In genomic region chr2:96064760-96065159, GRCh38 we compare ENCODE assay signal across 12 cellular contexts. TPM values are rescaled to one million over a fixed set of nuclear protein-coding genes. Genes with fewer than 3 reads are reported as not detected.
DNase-seq lines count a peak whose midpoint lies in the region; ATAC-seq, FAIRE-seq and TF ChIP-seq lines count a peak whose summit lies in the region.
"Not testable (repeated sequence)": the region's sequence is repeated elsewhere in the genome, so short reads cannot be mapped to it uniquely, and the experiment has no call there.
"Had no signal": no experiment of that assay in that cellular context is flagged by ENCODE, and none has a peak within 500 bp of the region (broad histone marks: within the 10 kb centered on the region; RNA-seq: fewer than 3 reads in every experiment).

No MANE protein-coding gene starts in this region.

- intact Hi-C loops in IMR-90 (cut with micrococcal nuclease); K562 (cut with micrococcal nuclease): not testable (repeated sequence)
- intact Hi-C loops in HepG2 (cut with micrococcal nuclease; ENCODE audit: unreplicated experiment): loop anchor here (10.0 kb wide), 1 partner anchor 50 kb away; the partner anchor contains the start of gene ADRA2B

- not testable (repeated sequence) for ATAC-seq in IMR-90 (ENCODE audit: low read depth); K562; HepG2

- peak overlapping the region; percentile 0 for H2BK5ac ChIP-seq in IMR-90 (ENCODE audit: low read depth, low read length, poor library complexity, severe bottlenecking)

- dilution Hi-C loops in IMR-90 (cut with HindIII; ENCODE audit: low sequenced_read_pairs, unreplicated experiment): not testable (repeated sequence)

- not testable (repeated sequence) for H3K4me2 ChIP-seq in IMR-90 (ENCODE audit: low read depth, low read length); K562 (ENCODE audit: insufficient read depth, low read length); HepG2 (ENCODE audit: low read depth, low read length)

- not testable (repeated sequence) for H4K8ac ChIP-seq in IMR-90 (ENCODE audit: low read depth in 2 of 2, low read length in 2 of 2)

- POLR2A ChIA-PET in IMR-90 (lab: Charles Lee; ENCODE audit: unreplicated experiment); K562 (lab: Yijun Ruan, JAX); HepG2 (lab: Yijun Ruan, JAX): not testable (repeated sequence)

- not testable (repeated sequence) for TF ChIP-seq EP300 in K562 (IDR thresholded peaks at IDR 0.05; ENCODE audit: low read length); HepG2 (IDR thresholded peaks at IDR 0.05; ENCODE audit: low read depth in 2 of 2, low read length in 2 of 2); HepG2 (CRISPR knock-in tag; IDR thresholded peaks at IDR 0.05; ENCODE audit: borderline replicate concordance)

- not testable (repeated sequence) for H4K5ac ChIP-seq in IMR-90 (ENCODE audit: low read depth, low read length)

- not testable (repeated sequence) for H3K79me2 ChIP-seq in K562 (ENCODE audit: control insufficient read depth, insufficient read depth, low read length); HepG2 (ENCODE audit: insufficient read depth, low read length)

- H3K23ac ChIP-seq in IMR-90 (ENCODE audit: low read depth, low read length): not testable (repeated sequence)

- not testable (repeated sequence) for H4K20me1 ChIP-seq in IMR-90 (ENCODE audit: insufficient read depth, low read length); K562 (replicated peaks; ENCODE audit: control insufficient read depth, insufficient read depth, low read length); HepG2 (ENCODE audit: insufficient read depth, low read length)

- not testable (repeated sequence) for H3K56ac ChIP-seq in IMR-90 (ENCODE audit: extremely low read depth, insufficient read depth, low read length)

- BruUV-seq in IMR-90 (replicated peaks; lab: Mats Ljungman, UMichigan); K562 (replicated peaks; lab: Mats Ljungman, UMichigan); HepG2 (replicated peaks; lab: Mats Ljungman, UMichigan): not testable (repeated sequence)

- not testable (repeated sequence) for H3K9me3 ChIP-seq in IMR-90 (ENCODE audit: control insufficient read depth, insufficient read depth, low read length); K562 (replicated peaks; ENCODE audit: control insufficient read depth, insufficient read depth, low read depth, low read length); HepG2 (ENCODE audit: low read length)

- not testable (repeated sequence) for DNase-seq in IMR-90; K562 (ENCODE audit: extremely low read depth in 1 of 4, low spot score in 3 of 4); HepG2 (ENCODE audit: low spot score); urothelium cell line (ENCODE audit: low spot score)

- H3K18ac ChIP-seq in IMR-90 (ENCODE audit: low read depth, low read length): not testable (repeated sequence)

- not testable (repeated sequence) for FAIRE-seq in K562 (lab: Jason Lieb, UNC); HepG2 (lab: Jason Lieb, UNC)
- peak; percentile 98 for FAIRE-seq in urothelium cell line (lab: Jason Lieb, UNC)

- H2AK9ac ChIP-seq in IMR-90 (replicated peaks; ENCODE audit: low read depth, low read length, poor library complexity): not testable (repeated sequence)

- not testable (repeated sequence) for H2BK15ac ChIP-seq in IMR-90 (ENCODE audit: low read depth, low read length)

- in situ Hi-C loops in IMR-90 (cut with MboI; ENCODE audit: low sequenced_read_pairs) (loop anchor here (25.0 kb wide), 1 partner anchor 1598 kb away; the partner anchor contains the start of genes ACTR1B and C2orf92), K562 (cut with MboI) (loop anchor here (5.0 kb wide), 1 partner anchor 1553 kb away; no protein-coding TSS in a partner anchor), HepG2 (cut with HindIII; ENCODE audit: extremely low pct_ligation_motif_present, low pct_unique_long_range_greater_than_20kb) (loop anchor here (25.0 kb wide), 1 partner anchor 1598 kb away; the partner anchor contains the start of genes ACTR1B and C2orf92)

- not testable (repeated sequence) for H3K4me3 ChIP-seq in IMR-90 (ENCODE audit: insufficient read depth, low read depth, low read length); K562; HepG2 (replicated peaks in 1 of 3; ENCODE audit: insufficient read depth in 1 of 3, low read depth in 2 of 3, low read length in 3 of 3)

- H3K4ac ChIP-seq in IMR-90 (ENCODE audit: low read depth, low read length): not testable (repeated sequence)

- not testable (repeated sequence) for H3K27ac ChIP-seq in IMR-90 (ENCODE audit: insufficient read depth, low read length); K562 (ENCODE audit: extremely low read depth, low read depth, low read length); HepG2 (ENCODE audit: extremely low read length, insufficient read depth, low read length)

- H4K91ac ChIP-seq in IMR-90 (ENCODE audit: insufficient read depth, low read depth, low read length): not testable (repeated sequence)

- not testable (repeated sequence) for TF ChIP-seq POLR2A in IMR-90 (IDR thresholded peaks at IDR 0.05; ENCODE audit: low read depth, low read length); K562 (conservative IDR thresholded peaks at IDR 0.05); HepG2 (IDR thresholded peaks at IDR 0.05; ENCODE audit: insufficient read depth in 1 of 2, low read depth in 2 of 2, low read length in 2 of 2)

- TF ChIP-seq RAD21 in IMR-90 (IDR thresholded peaks at IDR 0.05; ENCODE audit: low read length); K562 (CRISPR knock-in tag; conservative IDR thresholded peaks at IDR 0.05 in 1 of 2, IDR thresholded peaks at IDR 0.05 in 1 of 2); HepG2 (CRISPR knock-in tag; IDR thresholded peaks at IDR 0.05): not testable (repeated sequence)

- not testable (repeated sequence) for H3K14ac ChIP-seq in IMR-90 (replicated peaks; ENCODE audit: low read depth, low read length)

- H2AK5ac ChIP-seq in IMR-90 (ENCODE audit: low read depth, low read length): not testable (repeated sequence)

- not testable (repeated sequence) for H3K79me1 ChIP-seq in IMR-90 (ENCODE audit: low read depth in 1 of 2, low read length in 2 of 2)

- H3K9me1 ChIP-seq in IMR-90 (ENCODE audit: insufficient read depth, low read length); K562 (ENCODE audit: control insufficient read depth, insufficient read depth, low read length): not testable (repeated sequence)

- H2BK20ac ChIP-seq in IMR-90 (ENCODE audit: low read depth, low read length): not testable (repeated sequence)

- H3K4me1 ChIP-seq in IMR-90 (ENCODE audit: control insufficient read depth, insufficient read depth, low read length); K562 (replicated peaks in 1 of 2; ENCODE audit: control insufficient read depth in 2 of 2, insufficient read depth in 2 of 2, low read length in 2 of 2): not testable (repeated sequence)
- peaks cover 82% of the 10 kb centered on the region for H3K4me1 ChIP-seq in HepG2 (ENCODE audit: insufficient read depth, low read length)

- not testable (repeated sequence) for TF ChIP-seq CTCF in IMR-90 (conservative IDR thresholded peaks at IDR 0.05; ENCODE audit: low read depth, low read length); K562 (IDR thresholded peaks at IDR 0.05 in 2 of 3, conservative IDR thresholded peaks at IDR 0.05 in 1 of 3; ENCODE audit: insufficient read depth in 2 of 3, low read depth in 1 of 3, low read length in 3 of 3); HepG2 (CRISPR knock-in tag; IDR thresholded peaks at IDR 0.05)

- H3K36me3 ChIP-seq in IMR-90 (ENCODE audit: control insufficient read depth, insufficient read depth, low read length); K562 (ENCODE audit: control insufficient read depth, insufficient read depth, low read length); HepG2 (replicated peaks in 1 of 2; ENCODE audit: control insufficient read depth in 1 of 2, insufficient read depth in 2 of 2, low read length in 2 of 2): not testable (repeated sequence)

- H2BK120ac ChIP-seq in IMR-90 (ENCODE audit: low read depth, low read length): not testable (repeated sequence)

- not testable (repeated sequence) for H2AFZ ChIP-seq in IMR-90 (replicated peaks; ENCODE audit: low read length, poor library complexity); K562 (ENCODE audit: low read depth, low read length); HepG2 (ENCODE audit: low read length)

- CTCF ChIA-PET in IMR-90 (lab: Yijun Ruan, JAX); K562 (lab: Yijun Ruan, JAX; ENCODE audit: low intra/inter-chr PET ratio); HepG2 (lab: Yijun Ruan, JAX; ENCODE audit: low intra/inter-chr PET ratio, low total read pairs): not testable (repeated sequence)

- not testable (repeated sequence) for H3K9ac ChIP-seq in IMR-90 (ENCODE audit: low read depth, low read length); K562 (ENCODE audit: insufficient read depth in 1 of 2, low read depth in 2 of 2, low read length in 2 of 2); HepG2 (ENCODE audit: insufficient read depth, low read depth, low read length)

- H3K27me3 ChIP-seq in IMR-90 (ENCODE audit: control insufficient read depth, insufficient read depth, low read length): peaks cover 13% of the 10 kb centered on the region
- not testable (repeated sequence) for H3K27me3 ChIP-seq in K562 (ENCODE audit: control insufficient read depth in 2 of 2, insufficient read depth in 2 of 2, low read length in 2 of 2); HepG2 (ENCODE audit: control insufficient read depth in 1 of 2, insufficient read depth in 2 of 2, low read length in 2 of 2)

RNA-seq across cellular contexts. Expression of gene GPAT2, which starts 30.0 kb away (rescaled TPM):
- total RNA-seq in IMR-90 (2012; rRNA removed): 0.28 and 0.36 TPM in 2 replicates
- polyA plus RNA-seq in IMR-90 (2012; rRNA removed): 0.53 and 0.57 TPM in 2 replicates
- 0.36 TPM in 2 replicates for polyA plus RNA-seq in IMR-90 (2012; cell fraction: cytosol; rRNA removed)
- 0.88 and 2.4 TPM in 2 replicates for polyA plus RNA-seq in IMR-90 (2012; cell fraction: nucleus; rRNA removed; ENCODE audit: low replicate concordance)
- 0.12 TPM in 2 replicates for total RNA-seq in K562 (2011; cell fraction: chromatin; rRNA removed; ENCODE audit: low replicate concordance)
- under 0.01 and 0.39 TPM in 2 replicates for total RNA-seq in K562 (2011; cell fraction: nucleolus; rRNA removed)
- not detected in 2 replicates for total RNA-seq in K562 (2011; cell fraction: nucleoplasm; rRNA removed)
- 0.14 and 0.33 TPM in 2 replicates for total RNA-seq in K562 (2014; rRNA removed)
- not detected in 2 replicates for total RNA-seq in K562 (2014; rRNA removed; fragmentation: Illumina TruSeq; extraction: Trizol)
- total RNA-seq in K562 (2015; rRNA removed; fragmentation: Illumina TruSeq; extraction: Trizol): 0.11 and 0.38 TPM in 2 replicates
- 0.33 and 0.94 TPM in 2 replicates for total RNA-seq in K562 (2021)
- not detected in 2 replicates for polyA plus RNA-seq in K562 (2011; rRNA removed)
- polyA plus RNA-seq in K562 (2011; cell fraction: cytosol; rRNA removed): 0.03 and 0.25 TPM in 2 replicates
- polyA plus RNA-seq in K562 (2011; cell fraction: nucleus; rRNA removed): 0.34 and 0.55 TPM in 2 replicates
- 0.33 and 1.1 TPM in 2 replicates for polyA plus RNA-seq in K562 (2012)
- 0.30 TPM in 2 replicates for polyA plus RNA-seq in K562 (2014; fragmentation: Illumina TruSeq; extraction: Trizol)
- polyA plus RNA-seq in K562 (2014; fragmentation: Nextera tagmentation; extraction: Ambion mirVana): under 1 TPM in 1 of 2 experiments, not detected in 1; 0.01 TPM
- 0.42 and 1.2 TPM in 2 replicates for polyA plus RNA-seq in K562 (2014; rRNA removed)
- polyA minus RNA-seq in K562 (2011; rRNA and poly(A)+ RNA removed): not detected in 2 replicates
- not detected in 2 replicates for polyA minus RNA-seq in K562 (2011; cell fraction: cytosol; rRNA and poly(A)+ RNA removed)
- 0.11 and 0.94 TPM in 2 replicates for polyA minus RNA-seq in K562 (2011; cell fraction: nucleus; rRNA and poly(A)+ RNA removed)
- total RNA-seq in HepG2 (2016; rRNA removed; fragmentation: Illumina TruSeq; extraction: Trizol): not detected in 2 replicates
- total RNA-seq in HepG2 (2016; cell fraction: cytosol; rRNA removed; fragmentation: Illumina TruSeq; extraction: Trizol; ENCODE audit: low read depth): not detected in 2 replicates
- not detected in 2 replicates for total RNA-seq in HepG2 (2016; cell fraction: insoluble cytoplasmic fraction; rRNA removed; fragmentation: Illumina TruSeq; extraction: Trizol)
- not detected in 2 replicates for total RNA-seq in HepG2 (2016; cell fraction: membrane; rRNA removed; fragmentation: Illumina TruSeq; extraction: Trizol)
- total RNA-seq in HepG2 (2016; cell fraction: nucleus; rRNA removed; fragmentation: Illumina TruSeq; extraction: Trizol): not detected in 2 replicates
- not detected in 2 replicates for polyA plus RNA-seq in HepG2 (2011; rRNA removed)
- polyA plus RNA-seq in HepG2 (2011; cell fraction: cytosol; rRNA removed): not detected in 2 replicates
- not detected in 2 replicates for polyA plus RNA-seq in HepG2 (2011; cell fraction: nucleus; rRNA removed)
- not detected in 2 replicates for polyA plus RNA-seq in HepG2 (2012)
- polyA plus RNA-seq in HepG2 (2016; cell fraction: cytosol; fragmentation: Illumina TruSeq; extraction: Trizol; ENCODE audit: low read depth): not detected in 2 replicates
- polyA plus RNA-seq in HepG2 (2016; cell fraction: insoluble cytoplasmic fraction; fragmentation: Illumina TruSeq; extraction: Trizol; ENCODE audit: low read depth): not detected in 2 replicates
- polyA plus RNA-seq in HepG2 (2016; cell fraction: membrane; fragmentation: Illumina TruSeq; extraction: Trizol; ENCODE audit: low read depth): not detected in 2 replicates
- polyA plus RNA-seq in HepG2 (2016; cell fraction: nucleus; fragmentation: Illumina TruSeq; extraction: Trizol; ENCODE audit: insufficient read depth, low read depth): not detected in 2 replicates
- polyA minus RNA-seq in HepG2 (2011; rRNA and poly(A)+ RNA removed; ENCODE audit: low replicate concordance): not detected in 2 replicates
- polyA minus RNA-seq in HepG2 (2011; cell fraction: cytosol; rRNA and poly(A)+ RNA removed): not detected in 2 replicates
- not detected in 2 replicates for polyA minus RNA-seq in HepG2 (2011; cell fraction: nucleus; rRNA and poly(A)+ RNA removed)
- total RNA-seq: A673, Daoy, G401 had no signal

RNA-seq across cellular contexts. Expression of gene ADRA2B, which starts 51.6 kb away (rescaled TPM):
- not detected in 2 replicates for total RNA-seq in IMR-90 (2012; rRNA removed)
- polyA plus RNA-seq in IMR-90 (2012; rRNA removed): not detected in 2 replicates
- polyA plus RNA-seq in IMR-90 (2012; cell fraction: cytosol; rRNA removed): not detected in 2 replicates
- 0.17 and 0.40 TPM in 2 replicates for polyA plus RNA-seq in IMR-90 (2012; cell fraction: nucleus; rRNA removed; ENCODE audit: low replicate concordance)
- 0.07 and 0.11 TPM in 2 replicates for total RNA-seq in K562 (2011; cell fraction: chromatin; rRNA removed; ENCODE audit: low replicate concordance)
- 0.13 and 0.17 TPM in 2 replicates for total RNA-seq in K562 (2011; cell fraction: nucleolus; rRNA removed)
- total RNA-seq in K562 (2011; cell fraction: nucleoplasm; rRNA removed): not detected in 2 replicates
- total RNA-seq in K562 (2014; rRNA removed): not detected in 2 replicates
- not detected in 2 replicates for total RNA-seq in K562 (2014; rRNA removed; fragmentation: Illumina TruSeq; extraction: Trizol)
- not detected in 2 replicates for total RNA-seq in K562 (2015; rRNA removed; fragmentation: Illumina TruSeq; extraction: Trizol)
- not detected in 2 replicates for total RNA-seq in K562 (2021)
- polyA plus RNA-seq in K562 (2011; rRNA removed): not detected in 2 replicates
- 0.04 TPM in 1 of 2 replicates, not detected in the other for polyA plus RNA-seq in K562 (2011; cell fraction: cytosol; rRNA removed)
- 0.14 and 0.27 TPM in 2 replicates for polyA plus RNA-seq in K562 (2011; cell fraction: nucleus; rRNA removed)
- polyA plus RNA-seq in K562 (2012): 0.03 TPM in 1 of 2 replicates, not detected in the other
- polyA plus RNA-seq in K562 (2014; fragmentation: Illumina TruSeq; extraction: Trizol): not detected in 2 replicates
- polyA plus RNA-seq in K562 (2014; fragmentation: Nextera tagmentation; extraction: Ambion mirVana): not detected
- polyA plus RNA-seq in K562 (2014; rRNA removed): not detected in 2 replicates
- not detected in 2 replicates for polyA minus RNA-seq in K562 (2011; rRNA and poly(A)+ RNA removed)
- polyA minus RNA-seq in K562 (2011; cell fraction: cytosol; rRNA and poly(A)+ RNA removed): not detected in 2 replicates
- polyA minus RNA-seq in K562 (2011; cell fraction: nucleus; rRNA and poly(A)+ RNA removed): not detected in 2 replicates
- total RNA-seq in HepG2 (2016; rRNA removed; fragmentation: Illumina TruSeq; extraction: Trizol): not detected in 2 replicates
- total RNA-seq in HepG2 (2016; cell fraction: cytosol; rRNA removed; fragmentation: Illumina TruSeq; extraction: Trizol; ENCODE audit: low read depth): not detected in 2 replicates
- not detected in 2 replicates for total RNA-seq in HepG2 (2016; cell fraction: insoluble cytoplasmic fraction; rRNA removed; fragmentation: Illumina TruSeq; extraction: Trizol)
- total RNA-seq in HepG2 (2016; cell fraction: membrane; rRNA removed; fragmentation: Illumina TruSeq; extraction: Trizol): not detected in 2 replicates
- not detected in 2 replicates for total RNA-seq in HepG2 (2016; cell fraction: nucleus; rRNA removed; fragmentation: Illumina TruSeq; extraction: Trizol)
- not detected in 2 replicates for polyA plus RNA-seq in HepG2 (2011; rRNA removed)
- polyA plus RNA-seq in HepG2 (2011; cell fraction: cytosol; rRNA removed): not detected in 2 replicates
- 0.10 TPM in 1 of 2 replicates, not detected in the other for polyA plus RNA-seq in HepG2 (2011; cell fraction: nucleus; rRNA removed)
- polyA plus RNA-seq in HepG2 (2012): not detected in 2 replicates
- polyA plus RNA-seq in HepG2 (2016; cell fraction: cytosol; fragmentation: Illumina TruSeq; extraction: Trizol; ENCODE audit: low read depth): not detected in 2 replicates
- polyA plus RNA-seq in HepG2 (2016; cell fraction: insoluble cytoplasmic fraction; fragmentation: Illumina TruSeq; extraction: Trizol; ENCODE audit: low read depth): not detected in 2 replicates
- not detected in 2 replicates for polyA plus RNA-seq in HepG2 (2016; cell fraction: membrane; fragmentation: Illumina TruSeq; extraction: Trizol; ENCODE audit: low read depth)
- not detected in 2 replicates for polyA plus RNA-seq in HepG2 (2016; cell fraction: nucleus; fragmentation: Illumina TruSeq; extraction: Trizol; ENCODE audit: insufficient read depth, low read depth)
- polyA minus RNA-seq in HepG2 (2011; rRNA and poly(A)+ RNA removed; ENCODE audit: low replicate concordance): 0.07 TPM in 1 of 2 replicates, not detected in the other
- polyA minus RNA-seq in HepG2 (2011; cell fraction: cytosol; rRNA and poly(A)+ RNA removed): not detected in 2 replicates
- not detected in 2 replicates for polyA minus RNA-seq in HepG2 (2011; cell fraction: nucleus; rRNA and poly(A)+ RNA removed)
- total RNA-seq: A673; CD4-positive, alpha-beta memory T cell; Daoy; G401 had no signal
- polyA plus RNA-seq: AG04450; CD14-positive monocyte; CD4-positive, alpha-beta memory T cell; CD4-positive, CD25-positive, alpha-beta regulatory T cell; CD8-positive, alpha-beta memory T cell had no signal
